ENCODE assay signal across 18 cellular contexts in genomic region chr16:23535901-23536300, GRCh38.
"Had no signal": no experiment of that assay in that cellular context is flagged by ENCODE, and none has a peak within 500 bp of the region (broad histone marks: within the 10 kb centered on the region; RNA-seq: fewer than 3 reads in every experiment).

No MANE protein-coding gene starts in this region.

- H3K9me3 ChIP-seq: ascending aorta, colonic mucosa, esophagus squamous epithelium, pancreas, thoracic aorta had no signal

- H3K36me3 ChIP-seq: colonic mucosa had no signal

- DNase-seq: activated CD4-positive, alpha-beta T cell treated with anti-CD3 and anti-CD28 coated beads, Interleukin-2, amount 50 U/mL, for 4 hours; activated CD4-positive, CD25-positive, alpha-beta regulatory T cell treated with anti-CD3 and anti-CD28 coated beads, Interleukin-2, amount 50 U/mL, for 72 hours; activated naive CD4-positive, alpha-beta T cell; activated T-cell treated with anti-CD3 and anti-CD28 coated beads for 4 hours; colonic mucosa; esophagus squamous epithelium; foreskin melanocyte; head of caudate nucleus; immature natural killer cell; naive B cell; pancreas; T-cell; T-helper 9 cell had no signal

- FAIRE-seq: endometrium, pancreas had no signal

- H3K4me1 Mint-ChIP-seq: immature natural killer cell; stimulated activated effector memory CD8-positive, alpha-beta T cell treated with anti-CD3 and anti-CD28 coated beads, Interleukin-12 subunit alpha, Interleukin-12 subunit beta, amount 100 ng/mL, for 72 hours; T-cell had no signal

- H3K4me1 ChIP-seq: ascending aorta, colonic mucosa, esophagus squamous epithelium, pancreas had no signal

- H3K27ac ChIP-seq: ascending aorta, cardiac muscle cell, colonic mucosa, esophagus squamous epithelium, pancreas, thoracic aorta had no signal

- H3K27ac Mint-ChIP-seq: immature natural killer cell; naive B cell; stimulated activated effector memory CD8-positive, alpha-beta T cell treated with anti-CD3 and anti-CD28 coated beads, Interleukin-12 subunit alpha, Interleukin-12 subunit beta, amount 100 ng/mL, for 72 hours; T-cell had no signal

- H3K27me3 Mint-ChIP-seq: naive B cell, T-cell had no signal

- H3K4me3 ChIP-seq: ascending aorta, cardiac muscle cell, colonic mucosa, esophagus squamous epithelium, pancreas, thoracic aorta had no signal

- H3K4me3 Mint-ChIP-seq: immature natural killer cell; naive B cell; stimulated activated effector memory CD8-positive, alpha-beta T cell treated with anti-CD3 and anti-CD28 coated beads, Interleukin-12 subunit alpha, Interleukin-12 subunit beta, amount 100 ng/mL, for 72 hours; T-cell had no signal

- H3K9me3 Mint-ChIP-seq: immature natural killer cell; naive B cell; stimulated activated effector memory CD8-positive, alpha-beta T cell treated with anti-CD3 and anti-CD28 coated beads, Interleukin-12 subunit alpha, Interleukin-12 subunit beta, amount 100 ng/mL, for 72 hours; T-cell had no signal

- H3K27me3 ChIP-seq: ascending aorta, cardiac muscle cell, colonic mucosa, esophagus squamous epithelium, pancreas had no signal

- ATAC-seq: pancreas; stimulated activated effector memory CD8-positive, alpha-beta T cell treated with anti-CD3 and anti-CD28 coated beads, Interleukin-12 subunit alpha, Interleukin-12 subunit beta, amount 100 ng/mL, for 72 hours; T-cell had no signal
